ENCODE assay signal across 14 cellular contexts in the genomic region with DNA sequence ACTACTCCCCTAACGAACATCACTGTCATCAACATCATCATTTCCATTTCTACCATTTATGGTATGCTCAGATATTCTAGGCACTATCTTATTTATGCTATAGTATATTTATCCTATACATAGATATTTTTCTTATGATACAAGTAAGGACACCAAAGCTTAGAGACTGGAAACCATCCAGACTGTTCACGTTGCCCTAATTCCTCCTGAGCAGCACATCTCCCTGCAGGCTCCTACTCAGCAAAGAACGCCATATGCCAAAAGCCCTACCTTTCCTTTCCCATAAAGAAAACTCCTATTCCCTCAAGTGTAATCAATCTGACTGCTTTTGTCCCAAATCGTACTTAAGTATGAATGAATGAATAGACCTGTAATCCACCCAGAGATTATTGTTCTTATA.
"Had no signal": no experiment of that assay in that cellular context is flagged by ENCODE, and none has a peak within 500 bp of the region (broad histone marks: within the 10 kb centered on the region; RNA-seq: fewer than 3 reads in every experiment).

No MANE protein-coding gene starts in this region.

- H3K27me3 Mint-ChIP-seq: activated naive CD4-positive, alpha-beta T cell treated with anti-CD3 and anti-CD28 coated beads, Interleukin-2, amount 50 U/mL, for 24 hours had no signal

- ATAC-seq: left lobe of liver, natural killer cell, psoas muscle, sciatic nerve, WTC11 had no signal

- H3K27ac ChIP-seq: breast epithelium, psoas muscle, testis had no signal

- H3K9me3 ChIP-seq: psoas muscle, testis had no signal

- DNase-seq: anterior cingulate cortex; islet precursor cell; natural killer cell; psoas muscle; stimulated activated CD4-positive, alpha-beta T cell treated with anti-CD3 and anti-CD28 coated beads, Interleukin-12 subunit alpha, Interleukin-12 subunit beta, amount 100 ng/mL, for 4 hours; stimulated activated naive CD4-positive, alpha-beta T cell; testis had no signal

- H3K27ac Mint-ChIP-seq: activated naive CD4-positive, alpha-beta T cell treated with anti-CD3 and anti-CD28 coated beads, Interleukin-2, amount 50 U/mL, for 24 hours; activated T-helper 2 cell treated with anti-CD3 and anti-CD28 coated beads, Interferon-gamma antibody, Interleukin-2, Interleukin-4, amounts not matched to agents 10 μg/mL and 5 μg/mL and 100 μg/mL, durations not matched to agents 14 hours and 24 hours and 36 hours; natural killer cell; T-helper 1 cell treated with Interleukin-12 subunit alpha and Interleukin-12 subunit beta and Interleukin-4 antibody, amounts not matched to agents 30 μg/mL and 1 μg/mL, for 36 hours; WTC11 had no signal

- H3K4me1 Mint-ChIP-seq: activated naive CD4-positive, alpha-beta T cell treated with anti-CD3 and anti-CD28 coated beads, Interleukin-2, amount 50 U/mL, for 24 hours; natural killer cell; WTC11 had no signal

- H3K36me3 Mint-ChIP-seq: activated naive CD4-positive, alpha-beta T cell treated with anti-CD3 and anti-CD28 coated beads, Interleukin-2, amount 50 U/mL, for 24 hours; natural killer cell; WTC11 had no signal

- H3K4me3 Mint-ChIP-seq: activated naive CD4-positive, alpha-beta T cell treated with anti-CD3 and anti-CD28 coated beads, Interleukin-2, amount 50 U/mL, for 24 hours; natural killer cell; T-helper 1 cell treated with Interleukin-12 subunit alpha and Interleukin-12 subunit beta and Interleukin-4 antibody, amounts not matched to agents 30 μg/mL and 1 μg/mL, for 36 hours; WTC11 had no signal

- H3K27me3 ChIP-seq: breast epithelium, testis had no signal

- H3K36me3 ChIP-seq: breast epithelium had no signal

- H3K4me3 ChIP-seq: breast epithelium, psoas muscle, testis had no signal

- H3K4me1 ChIP-seq: breast epithelium, psoas muscle, testis had no signal

- H3K9me3 Mint-ChIP-seq: T-helper 1 cell treated with Interleukin-12 subunit alpha and Interleukin-12 subunit beta and Interleukin-4 antibody, amounts not matched to agents 30 μg/mL and 1 μg/mL, for 36 hours had no signal
